In genomic region chr3:134600685-134601502, GRCh38 we compare ENCODE assay signal across 8 cellular contexts. TPM values are rescaled to one million over a fixed set of nuclear protein-coding genes. Genes with fewer than 3 reads are reported as not detected.
DNase-seq lines count a peak whose midpoint lies in the region; ATAC-seq and TF ChIP-seq lines count a peak whose summit lies in the region.

No MANE protein-coding gene starts in this region.

- peaks cover 6% of the 10 kb centered on the region for H3K4me1 Mint-ChIP-seq in activated CD4-positive, alpha-beta memory T cell treated with anti-CD3 and anti-CD28 coated beads for 36 hours (ENCODE audit: low read depth)
- peaks cover 4% of the 10 kb centered on the region for H3K4me1 Mint-ChIP-seq in endodermal cell

- peaks cover 31% of the 10 kb centered on the region for H3K27me3 ChIP-seq in endodermal cell (ENCODE audit: control insufficient read depth, insufficient read depth, low read length, poor library complexity, severe bottlenecking)
- H3K27me3 ChIP-seq in mesendoderm (ENCODE audit: insufficient read depth, low read length, poor library complexity), result no peaks in the 10 kb centered on the region

- no peak overlapping the region for H4K5ac ChIP-seq in mesendoderm (ENCODE audit: low read length)

- CTCF ChIA-PET in AG04449 (lab: Yijun Ruan, JAX), result interaction anchor here (0.6 to 11.7 kb wide), 53 partner anchors 10 to 1441 kb away, joined by 3 to 267 read pairs (median 3); partner anchors contain the start of genes EPHB1 and KY
- CTCF ChIA-PET in activated CD4-positive, alpha-beta memory T cell treated with anti-CD3 and anti-CD28 coated beads for 36 hours (lab: Charles Lee), result interaction anchor here (0.6 to 3.8 kb wide), 18 partner anchors 10 to 1443 kb away, joined by 3 to 24 read pairs (median 4); no protein-coding TSS in a partner anchor

- H3K18ac ChIP-seq in mesendoderm (ENCODE audit: low read length), result no peak overlapping the region

- no peak overlapping the region for H3K9ac ChIP-seq in endodermal cell (ENCODE audit: extremely low read depth, low read length, poor library complexity, severe bottlenecking)
- no peak overlapping the region for H3K9ac ChIP-seq in mesendoderm (ENCODE audit: low read length)

- H3K4me3 ChIP-seq in AG04449 (ENCODE audit: low read depth, low read length) (peak overlapping the region; percentile 21; the same call in 1 of the 2 replicates), endodermal cell (ENCODE audit: low read length) (no peak overlapping the region), mesendoderm (ENCODE audit: low read length) (no peak overlapping the region)

- 20 to 40% methylated on average over 8 to 32 of the region's 32 CpGs for WGBS in endodermal cell (ENCODE audit: insufficient coverage in 1 of 2, insufficient read length in 1 of 2), 2 experiments
- no CpG with 5 or more reads among the region's 32 CpGs for WGBS in mesendoderm (ENCODE audit: extremely low coverage, insufficient coverage, low lambda C conversion rate)

- H4K8ac ChIP-seq in mesendoderm (ENCODE audit: low read depth, low read length), result no peak overlapping the region

- TF ChIP-seq CTCF in AG04449 (IDR thresholded peaks at IDR 0.05; ENCODE audit: insufficient read depth, low read length, missing control alignments) (peak; percentile 96), endodermal cell (conservative IDR thresholded peaks at IDR 0.05) (peak; percentile 99)

- no peak overlapping the region for H3K27ac ChIP-seq in endodermal cell (ENCODE audit: low read depth, low read length)
- H3K27ac ChIP-seq in mesendoderm (ENCODE audit: low read depth, low read length), result no peak overlapping the region

- no peaks in the 10 kb centered on the region for H3K79me1 ChIP-seq in mesendoderm (ENCODE audit: low read length)

- no peak overlapping the region for H3K4ac ChIP-seq in mesendoderm (ENCODE audit: low read depth, low read length)

- no peaks in the 10 kb centered on the region for H3K9me3 Mint-ChIP-seq in activated CD4-positive, alpha-beta memory T cell treated with anti-CD3 and anti-CD28 coated beads for 36 hours
- H3K9me3 Mint-ChIP-seq in endodermal cell, result no peaks in the 10 kb centered on the region

- no peak overlapping the region for H3K27ac Mint-ChIP-seq in activated CD4-positive, alpha-beta memory T cell treated with anti-CD3 and anti-CD28 coated beads for 36 hours
- H3K27ac Mint-ChIP-seq in endodermal cell, result no peak overlapping the region

- H2BK5ac ChIP-seq in mesendoderm (ENCODE audit: low read length), result no peak overlapping the region

- H3K27me3 Mint-ChIP-seq in activated CD4-positive, alpha-beta memory T cell treated with anti-CD3 and anti-CD28 coated beads for 36 hours, result peaks cover 4% of the 10 kb centered on the region
- peaks cover 48% of the 10 kb centered on the region for H3K27me3 Mint-ChIP-seq in endodermal cell (ENCODE audit: insufficient read depth)

- H3K36me3 ChIP-seq in endodermal cell (ENCODE audit: control insufficient read depth, insufficient read depth, low read length) (no peaks in the 10 kb centered on the region), mesendoderm (ENCODE audit: control insufficient read depth, insufficient read depth, low read length) (no peaks in the 10 kb centered on the region)

- H2BK15ac ChIP-seq in mesendoderm (replicated peaks; ENCODE audit: low read depth), result no peak overlapping the region

- no peaks in the 10 kb centered on the region for H3K79me2 ChIP-seq in mesendoderm (ENCODE audit: control insufficient read depth, insufficient read depth, low read length)

- H3K9me3 ChIP-seq in endodermal cell (ENCODE audit: control insufficient read depth, low read length), result no peaks in the 10 kb centered on the region

- H3K4me3 Mint-ChIP-seq in activated CD4-positive, alpha-beta memory T cell treated with anti-CD3 and anti-CD28 coated beads for 36 hours, result no peak overlapping the region
- no peak overlapping the region for H3K4me3 Mint-ChIP-seq in endodermal cell

- POLR2A ChIA-PET in AG04449 (lab: Yijun Ruan, JAX), result interaction anchor here (0.5 to 1.3 kb wide), 3 partner anchors 10 to 492 kb away, joined by 3 read pairs; no protein-coding TSS in a partner anchor
- POLR2A ChIA-PET in activated CD4-positive, alpha-beta memory T cell treated with anti-CD3 and anti-CD28 coated beads for 36 hours (lab: Charles Lee), result no interaction called here

- H3K4me1 ChIP-seq in endodermal cell (ENCODE audit: control insufficient read depth, insufficient read depth, low read length) (peaks cover 5% of the 10 kb centered on the region), mesendoderm (ENCODE audit: control insufficient read depth, low read depth, low read length) (no peaks in the 10 kb centered on the region)

- no peak overlapping the region for H2AK5ac ChIP-seq in mesendoderm (ENCODE audit: low read length)

- no peak overlapping the region for H3K56ac ChIP-seq in mesendoderm (ENCODE audit: low read length)

- H3K4me2 ChIP-seq in mesendoderm (ENCODE audit: low read length), result no peak overlapping the region

- DNase-seq in AG04449 (ENCODE audit: low read depth, low spot score), result no peak
- peak; percentile 14 for DNase-seq in NCI-H524 treated with DMSO at 0.1 percent for 48 hours (lab: John Stamatoyannopoulos, UW)
- peak; percentile 69 for DNase-seq in activated CD4-positive, alpha-beta memory T cell treated with anti-CD3 and anti-CD28 coated beads for 36 hours
- peak; percentile 94 for DNase-seq in endodermal cell
- DNase-seq in mesendoderm, result peak; percentile 78
- DNase-seq in stimulated activated CD8-positive, alpha-beta memory T cell treated with anti-CD3 and anti-CD28 coated beads, Interleukin-7, amount 100 ng/mL, for 24 hours (ENCODE audit: low read depth), result peak; percentile 18

- no peaks in the 10 kb centered on the region for H3K36me3 Mint-ChIP-seq in activated CD4-positive, alpha-beta memory T cell treated with anti-CD3 and anti-CD28 coated beads for 36 hours
- no peaks in the 10 kb centered on the region for H3K36me3 Mint-ChIP-seq in endodermal cell (ENCODE audit: low read depth)

- intact Hi-C loops in activated CD4-positive, alpha-beta memory T cell treated with anti-CD3 and anti-CD28 coated beads for 36 hours (cut with micrococcal nuclease), result loop anchor here (1.0 kb wide), 1 partner anchor 40 kb away; no protein-coding TSS in a partner anchor

- H3K23ac ChIP-seq in mesendoderm (ENCODE audit: low read length), result no peak overlapping the region

- no peak overlapping the region for H2BK120ac ChIP-seq in mesendoderm (ENCODE audit: low read depth, low read length)

- ATAC-seq in GM18511 (IDR thresholded peaks at IDR 0.05; ENCODE audit: unreplicated experiment) (peak; percentile 86), HG03175 (IDR thresholded peaks at IDR 0.05; ENCODE audit: unreplicated experiment) (peak; percentile 73)

RNA-seq across cellular contexts. Expression of gene KY, which starts 49.9 kb away (rescaled TPM):
- not detected for total RNA-seq in activated CD4-positive, alpha-beta memory T cell treated with anti-CD3 and anti-CD28 coated beads for 36 hours
- total RNA-seq in endodermal cell, result not detected
- polyA plus RNA-seq in endodermal cell (2013, experiment 1 of 2), result 0.14 TPM
- not detected for polyA plus RNA-seq in endodermal cell (2013, experiment 2 of 2)
- polyA plus RNA-seq in mesendoderm (2013, experiment 1 of 2), result 0.04 TPM
- polyA plus RNA-seq in mesendoderm (2013, experiment 2 of 2), result 0.03 TPM
